In genomic region chr5:34459908-34460307, GRCh38 we compare ENCODE assay signal across 28 cellular contexts.
"Had no signal": no experiment of that assay in that cellular context is flagged by ENCODE, and none has a peak within 500 bp of the region (broad histone marks: within the 10 kb centered on the region; RNA-seq: fewer than 3 reads in every experiment).

No MANE protein-coding gene starts in this region.

- H3K27ac Mint-ChIP-seq: activated B cell treated with CpG ODN at 0.5 μM for 24 hours; activated CD8-positive, alpha-beta T cell treated with anti-CD3 and anti-CD28 coated beads, Interleukin-2, amount 10 ng/mL, durations not matched to agents 7 days and 5 days; activated naive CD8-positive, alpha-beta T cell treated with anti-CD3 and anti-CD28 coated beads for 36 hours; activated T-cell treated with anti-CD3 and anti-CD28 coated beads, Interleukin-2, amount 50 U/mL, for 72 hours; natural killer cell treated with Interleukin-12 subunit alpha and Interleukin-12 subunit beta and Interleukin-15 and Interleukin-18, amount 100 ng/mL, for 72 hours had no signal

- H3K27me3 ChIP-seq: adrenal gland, body of pancreas, cardiac muscle cell, colonic mucosa, esophagus squamous epithelium, spleen, suprapubic skin, tibial nerve had no signal

- H3K9me3 Mint-ChIP-seq: natural killer cell treated with Interleukin-12 subunit alpha and Interleukin-12 subunit beta and Interleukin-15 and Interleukin-18, amount 100 ng/mL, for 72 hours had no signal

- H3K27ac ChIP-seq: adrenal gland, body of pancreas, cardiac muscle cell, colonic mucosa, epithelial cell of prostate, esophagus squamous epithelium, left ventricle myocardium inferior, spleen, suprapubic skin, tibial nerve had no signal

- H3K36me3 ChIP-seq: adrenal gland, cardiac muscle cell, colonic mucosa, esophagus squamous epithelium, left ventricle myocardium inferior, spleen, suprapubic skin, tibial nerve had no signal

- H3K36me3 Mint-ChIP-seq: activated naive CD8-positive, alpha-beta T cell treated with anti-CD3 and anti-CD28 coated beads for 36 hours had no signal

- H3K4me3 ChIP-seq: adrenal gland, body of pancreas, cardiac muscle cell, colonic mucosa, esophagus squamous epithelium, left ventricle myocardium inferior, lung, mucosa of descending colon, spleen, suprapubic skin, tibial nerve had no signal

- H3K27me3 Mint-ChIP-seq: activated B cell treated with CpG ODN at 0.5 μM for 24 hours; activated naive CD8-positive, alpha-beta T cell treated with anti-CD3 and anti-CD28 coated beads for 36 hours had no signal

- H3K4me3 Mint-ChIP-seq: activated B cell treated with CpG ODN at 0.5 μM for 24 hours; activated CD8-positive, alpha-beta T cell treated with anti-CD3 and anti-CD28 coated beads, Interleukin-2, amount 10 ng/mL, durations not matched to agents 7 days and 5 days; activated naive CD8-positive, alpha-beta T cell treated with anti-CD3 and anti-CD28 coated beads for 36 hours; activated T-cell treated with anti-CD3 and anti-CD28 coated beads, Interleukin-2, amount 50 U/mL, for 72 hours; natural killer cell treated with Interleukin-12 subunit alpha and Interleukin-12 subunit beta and Interleukin-15 and Interleukin-18, amount 100 ng/mL, for 72 hours had no signal

- H3K9me3 ChIP-seq: adrenal gland, body of pancreas, colonic mucosa, esophagus squamous epithelium, suprapubic skin had no signal

- DNase-seq: activated B cell treated with CpG ODN at 0.5 μM for 24 hours; activated CD8-positive, alpha-beta T cell treated with anti-CD3 and anti-CD28 coated beads, Interleukin-2, amount 10 ng/mL, durations not matched to agents 7 days and 5 days; activated effector memory CD4-positive, alpha-beta T cell treated with Interleukin-2 at 50 U/mL for 16 hours; activated naive CD4-positive, alpha-beta T cell treated with Interleukin-2 at 50 U/mL for 16 hours; activated naive CD8-positive, alpha-beta T cell treated with anti-CD3 and anti-CD28 coated beads for 36 hours; activated T-cell treated with anti-CD3 and anti-CD28 coated beads for 4 hours; activated T-cell treated with anti-CD3 and anti-CD28 coated beads, Interleukin-2, amount 50 U/mL, for 72 hours; adrenal gland; aorta; body of pancreas; cerebellar nuclear complex; colonic mucosa; effector CD8-positive, alpha-beta T cell; esophagus squamous epithelium; glutamatergic neuron; islet precursor cell; left ventricle myocardium inferior; mucosa of descending colon; posterior cingulate gyrus; right cardiac atrium; spleen; stimulated activated naive CD4-positive, alpha-beta T cell had no signal

- H3K4me1 ChIP-seq: adrenal gland, body of pancreas, colonic mucosa, esophagus squamous epithelium, left ventricle myocardium inferior, spleen, suprapubic skin, tibial nerve had no signal

- ATAC-seq: activated CD8-positive, alpha-beta T cell treated with anti-CD3 and anti-CD28 coated beads, Interleukin-2, amount 10 ng/mL, durations not matched to agents 7 days and 5 days; activated T-cell treated with anti-CD3 and anti-CD28 coated beads, Interleukin-2, amount 50 U/mL, for 72 hours; body of pancreas; mucosa of descending colon; natural killer cell treated with Interleukin-12 subunit alpha and Interleukin-12 subunit beta and Interleukin-15 and Interleukin-18, amount 100 ng/mL, for 72 hours; right cardiac atrium had no signal
